ENCODE assay signal across 16 cellular contexts in the genomic region with DNA sequence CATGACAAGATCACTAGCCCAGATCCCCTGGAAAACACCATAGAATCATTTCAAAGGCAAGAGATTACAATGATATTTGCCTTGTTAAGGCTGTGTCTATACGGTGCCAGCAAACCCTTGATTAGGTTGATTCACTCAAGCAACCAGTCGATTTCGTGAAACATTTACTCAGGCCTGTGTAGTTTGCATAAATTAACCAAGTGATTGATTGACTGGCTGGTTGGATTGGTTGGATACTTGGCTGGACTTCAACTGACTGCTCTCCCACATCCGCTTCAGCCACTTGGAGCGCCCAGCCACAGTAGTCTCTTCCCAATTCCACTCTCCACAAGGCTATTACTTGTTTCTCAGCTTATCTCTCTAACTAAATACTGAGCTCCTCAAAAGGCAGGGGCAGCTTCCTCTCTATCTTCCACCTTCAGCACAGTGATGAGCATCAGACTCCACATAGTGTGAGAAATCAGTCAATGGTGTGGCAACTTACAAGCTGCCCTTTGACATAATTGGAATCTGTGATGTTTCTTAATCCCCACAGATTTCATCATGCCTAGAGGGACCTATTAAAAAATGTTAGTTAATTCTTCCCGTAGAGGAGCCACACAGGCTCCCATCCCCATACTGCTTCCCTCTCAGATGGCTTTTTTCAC.
"Had no signal": no experiment of that assay in that cellular context is flagged by ENCODE, and none has a peak within 500 bp of the region (broad histone marks: within the 10 kb centered on the region; RNA-seq: fewer than 3 reads in every experiment).

No MANE protein-coding gene starts in this region.

- H3K4me3 ChIP-seq: right atrium auricular region, smooth muscle cell, upper lobe of left lung had no signal

- ATAC-seq: left cardiac atrium; naive thymus-derived CD8-positive, alpha-beta T cell; stimulated activated naive CD8-positive, alpha-beta T cell treated with anti-CD3 and anti-CD28 coated beads, Interleukin-15, Interleukin-2, amounts not matched to agents 100 U/mL and 50 U/mL, for 24 hours had no signal

- H3K9me3 ChIP-seq: right atrium auricular region, upper lobe of left lung had no signal

- H3K27ac ChIP-seq: right atrium auricular region, upper lobe of left lung had no signal

- H3K4me2 ChIP-seq: smooth muscle cell had no signal

- H3K27me3 ChIP-seq: right atrium auricular region, upper lobe of left lung had no signal

- DNase-seq: activated B cell treated with CpG ODN at 0.5 μM for 24 hours; activated CD4-positive, alpha-beta T cell treated with anti-CD3 and anti-CD28 coated beads for 48 hours; activated CD8-positive, alpha-beta memory T cell treated with anti-CD3 and anti-CD28 coated beads, Interleukin-2, amount 50 U/mL, for 48 hours; activated gamma-delta T cell treated with Interleukin-2 at 50 U/mL for 16 hours; amniotic stem cell; effector CD8-positive, alpha-beta T cell; foreskin melanocyte; left cardiac atrium; mammary epithelial cell; naive thymus-derived CD8-positive, alpha-beta T cell; posterior cingulate gyrus; stimulated activated naive CD8-positive, alpha-beta T cell treated with anti-CD3 and anti-CD28 coated beads, Interleukin-15, Interleukin-2, amounts not matched to agents 100 U/mL and 50 U/mL, for 24 hours; SW 1271; upper lobe of left lung had no signal

- H3K36me3 ChIP-seq: right atrium auricular region, upper lobe of left lung had no signal

- H3K4me1 ChIP-seq: right atrium auricular region, upper lobe of left lung had no signal
